Comparison of ENCODE assay signal across 8 cellular contexts in genomic region chr2:42132066-42132965, GRCh38. TPM values are rescaled to one million over a fixed set of nuclear protein-coding genes. Genes with fewer than 3 reads are reported as not detected.
DNase-seq lines count a peak whose midpoint lies in the region; ATAC-seq, FAIRE-seq and TF ChIP-seq lines count a peak whose summit lies in the region.

No MANE protein-coding gene starts in this region.

- intact Hi-C loops in dorsolateral prefrontal cortex (cut with DNase I) = no loop called here

- H3K27me3 ChIP-seq in OCI-LY1 (ENCODE audit: insufficient read depth, low read length) (peaks cover 5% of the 10 kb centered on the region; the same call in 1 of the 2 replicates), dorsolateral prefrontal cortex (no peaks in the 10 kb centered on the region), neuron (ENCODE audit: insufficient read depth, low read length) (no peaks in the 10 kb centered on the region)

- no peak for ATAC-seq in HG03342 (IDR thresholded peaks at IDR 0.05; ENCODE audit: unreplicated experiment)
- ATAC-seq in GM19467 (IDR thresholded peaks at IDR 0.05; ENCODE audit: unreplicated experiment) = no peak

- H3K36me3 ChIP-seq in OCI-LY1 (ENCODE audit: insufficient read depth, low read length) (no peaks in the 10 kb centered on the region), neuron (ENCODE audit: insufficient read depth, low read length) (no peaks in the 10 kb centered on the region)

- peaks cover 12% of the 10 kb centered on the region for H3K4me1 ChIP-seq in OCI-LY1 (ENCODE audit: insufficient read depth, low read length, severe bottlenecking)
- peaks cover 7% of the 10 kb centered on the region for H3K4me1 ChIP-seq in neuron (ENCODE audit: insufficient read depth, low read length)

- H4K20me1 ChIP-seq in OCI-LY1 (ENCODE audit: insufficient read depth, low read length) = no peaks in the 10 kb centered on the region

- no peak overlapping the region for H3K27ac ChIP-seq in OCI-LY1 (ENCODE audit: low read depth, low read length, poor library complexity, severe bottlenecking)
- peak overlapping the region in 46 of 59 donors; percentile 4 to 87 (median 69) for H3K27ac ChIP-seq in dorsolateral prefrontal cortex

- H3F3A ChIP-seq in OCI-LY1 (ENCODE audit: insufficient read depth, low read length) = no peaks in the 10 kb centered on the region

- H3K4me3 ChIP-seq in OCI-LY1 (ENCODE audit: low read depth, low read length, poor library complexity, severe bottlenecking) = peak overlapping the region; percentile 12
- peak overlapping the region in 48 of 59 donors; percentile 9 to 56 (median 40) for H3K4me3 ChIP-seq in dorsolateral prefrontal cortex
- peak overlapping the region; percentile 42 for H3K4me3 ChIP-seq in neuron (ENCODE audit: low read length)

- TF ChIP-seq CTCF in OCI-LY1 (IDR thresholded peaks at IDR 0.05; ENCODE audit: low read length) (no peak), dorsolateral prefrontal cortex (IDR thresholded peaks at IDR 0.05 in 54 of 56, conservative IDR thresholded peaks at IDR 0.05 in 2 of 56; ENCODE audit: low read depth in 1 of 56, partially characterized antibody in 56 of 56) (no peak)

- no peaks in the 10 kb centered on the region for H3K9me2 ChIP-seq in OCI-LY1 (ENCODE audit: low read depth, low read length)

- H3K4me2 ChIP-seq in OCI-LY1 (ENCODE audit: low read length) = peak overlapping the region; percentile 43

- peak; percentile 99 for FAIRE-seq in G401.6 (lab: Jason Lieb, UNC)

- no peaks in the 10 kb centered on the region for H3K79me2 ChIP-seq in OCI-LY1 (ENCODE audit: insufficient read depth, low read length)

- DNase-seq in dorsolateral prefrontal cortex = no peak
- no peak for DNase-seq in HuH-7.5 (ENCODE audit: low spot score)
- DNase-seq in GM19238 (ENCODE audit: insufficient read length, low spot score) = no peak

- H3K9me3 ChIP-seq in OCI-LY1 (ENCODE audit: low read length) (no peaks in the 10 kb centered on the region), neuron (ENCODE audit: low read length) (no peaks in the 10 kb centered on the region)

- H3K9ac ChIP-seq in OCI-LY1 (ENCODE audit: low read length) = no peak overlapping the region

- H2AFZ ChIP-seq in OCI-LY1 (ENCODE audit: low read length) (no peak overlapping the region), neuron (ENCODE audit: low read depth, low read length) (peak overlapping the region; percentile 34)

RNA-seq across cellular contexts. Expression of gene EML4, which starts 36.8 kb away (rescaled TPM):
- total RNA-seq in dorsolateral prefrontal cortex = 10 to 100 TPM; 14.0 to 28.7 (median 20.0) TPM
